In genomic region chr5:69370335-69370734, GRCh38 we compare ENCODE assay signal across 8 cellular contexts. TPM values are rescaled to one million over a fixed set of nuclear protein-coding genes. Genes with fewer than 3 reads are reported as not detected.
A peak's percentile ranks its signal among the peaks of the same experiment; 100 is the strongest.
DNase-seq lines count a peak whose midpoint lies in the region; ATAC-seq and TF ChIP-seq lines count a peak whose summit lies in the region.
"Not testable (repeated sequence)": the region's sequence is repeated elsewhere in the genome, so short reads cannot be mapped to it uniquely, and the experiment has no call there.

No MANE protein-coding gene starts in this region.

- peaks cover 66% of the 10 kb centered on the region for H3K36me3 Mint-ChIP-seq in activated T-helper 17 cell treated with anti-CD3 and anti-CD28 coated beads, Interleukin-2, amount 50 U/mL, for 72 hours (ENCODE audit: low read depth)
- peaks cover 15% of the 10 kb centered on the region for H3K36me3 Mint-ChIP-seq in nephron progenitor cell (ENCODE audit: low read depth)

- peak overlapping the region; percentile 98 for H3K27ac Mint-ChIP-seq in activated T-helper 17 cell treated with anti-CD3 and anti-CD28 coated beads, Interleukin-2, amount 50 U/mL, for 72 hours
- peak overlapping the region; percentile 100 for H3K27ac Mint-ChIP-seq in nephron progenitor cell

- not testable (repeated sequence) for H3K27ac ChIP-seq in ectodermal cell (ENCODE audit: insufficient read depth, low read depth, low read length, poor library complexity, severe bottlenecking); iPS-18a (ENCODE audit: low read length)

- H3K27me3 ChIP-seq in HAP-1 (ENCODE audit: low read depth); ectodermal cell (ENCODE audit: control insufficient read depth, insufficient read depth, low read length, poor library complexity, severe bottlenecking); iPS-18a (ENCODE audit: control insufficient read depth, insufficient read depth, low read length): not testable (repeated sequence)

- in situ Hi-C loops in HAP-1 (cut with MboI; ENCODE audit: low sequenced_read_pairs): not testable (repeated sequence)

- not testable (repeated sequence) for ATAC-seq in activated T-helper 17 cell treated with anti-CD3 and anti-CD28 coated beads, Interleukin-2, amount 50 U/mL, for 72 hours (replicated peaks); stimulated activated naive CD8-positive, alpha-beta T cell treated with anti-CD3 and anti-CD28 coated beads, Interleukin-15, Interleukin-2, amounts not matched to agents 100 U/mL and 50 U/mL, for 24 hours

- H3K4me3 ChIP-seq in AG09309 (ENCODE audit: control insufficient read depth, low read depth, low read length) (peak overlapping the region; percentile 81), HAP-1 (peak overlapping the region; percentile 89), ectodermal cell (ENCODE audit: insufficient read depth, low read depth, low read length) (peak overlapping the region; percentile 92), iPS-18a (ENCODE audit: low read length) (peak overlapping the region; percentile 97)

- not testable (repeated sequence) for H3K9me3 Mint-ChIP-seq in activated T-helper 17 cell treated with anti-CD3 and anti-CD28 coated beads, Interleukin-2, amount 50 U/mL, for 72 hours; nephron progenitor cell

- H3K9me3 ChIP-seq in HAP-1; ectodermal cell (ENCODE audit: control insufficient read depth, low read length); iPS-18a (ENCODE audit: control insufficient read depth, low read depth, low read length): not testable (repeated sequence)

- not testable (repeated sequence) for H3K27me3 Mint-ChIP-seq in activated T-helper 17 cell treated with anti-CD3 and anti-CD28 coated beads, Interleukin-2, amount 50 U/mL, for 72 hours; nephron progenitor cell (ENCODE audit: low read depth, poor library complexity)

- H3K4me1 ChIP-seq in HAP-1 (peaks cover 12% of the 10 kb centered on the region), iPS-18a (ENCODE audit: control insufficient read depth, low read depth, low read length) (peaks cover 12% of the 10 kb centered on the region)
- not testable (repeated sequence) for H3K4me1 ChIP-seq in ectodermal cell (ENCODE audit: control insufficient read depth, insufficient read depth, low read length)

- WGBS in ectodermal cell, 2 experiments: 4 to 6% methylated on average over 16 of the region's 16 CpGs

- TF ChIP-seq CTCF in AG09309 (IDR thresholded peaks at IDR 0.05; ENCODE audit: control insufficient read depth, insufficient read depth, low read depth, low read length, missing control alignments); nephron progenitor cell (IDR thresholded peaks at IDR 0.05): not testable (repeated sequence)

- peak overlapping the region; percentile 98 for H3K9ac ChIP-seq in iPS-18a (ENCODE audit: low read length)

- DNase-seq in AG09309 (ENCODE audit: low read depth): not testable (repeated sequence)
- peak in 1 of 2 experiments; percentile 33 for DNase-seq in HAP-1 (ENCODE audit: low spot score in 2 of 2)
- peak; percentile 28 for DNase-seq in RKO (ENCODE audit: low spot score)
- peak; percentile 17 for DNase-seq in nephron progenitor cell
- DNase-seq in stimulated activated naive CD8-positive, alpha-beta T cell treated with anti-CD3 and anti-CD28 coated beads, Interleukin-15, Interleukin-2, amounts not matched to agents 100 U/mL and 50 U/mL, for 24 hours: peak; percentile 22

- H3K4me1 Mint-ChIP-seq in activated T-helper 17 cell treated with anti-CD3 and anti-CD28 coated beads, Interleukin-2, amount 50 U/mL, for 72 hours: peaks cover 12% of the 10 kb centered on the region
- H3K4me1 Mint-ChIP-seq in nephron progenitor cell: peaks cover 27% of the 10 kb centered on the region

- H3K36me3 ChIP-seq in HAP-1 (replicated peaks): peaks cover 22% of the 10 kb centered on the region
- not testable (repeated sequence) for H3K36me3 ChIP-seq in ectodermal cell (ENCODE audit: control insufficient read depth, insufficient read depth, low read length)
- H3K36me3 ChIP-seq in iPS-18a (ENCODE audit: control insufficient read depth, low read depth, low read length): peaks cover 25% of the 10 kb centered on the region

- H3K4me3 Mint-ChIP-seq in activated T-helper 17 cell treated with anti-CD3 and anti-CD28 coated beads, Interleukin-2, amount 50 U/mL, for 72 hours: peak overlapping the region; percentile 95
- peak overlapping the region; percentile 94 for H3K4me3 Mint-ChIP-seq in nephron progenitor cell

RNA-seq across cellular contexts. Expression of gene RAD17, which starts 0.7 kb away (rescaled TPM):
- total RNA-seq in activated T-helper 17 cell treated with anti-CD3 and anti-CD28 coated beads, Interleukin-2, amount 50 U/mL, for 72 hours: 10 to 100 TPM; 25.8 to 28.2 TPM
- polyA plus RNA-seq in ectodermal cell (2013, experiment 1 of 4): 39.0 TPM
- polyA plus RNA-seq in ectodermal cell (2013, experiment 2 of 4): 42.9 TPM
- 34.3 TPM for polyA plus RNA-seq in ectodermal cell (2013, experiment 3 of 4)
- polyA plus RNA-seq in ectodermal cell (2013, experiment 4 of 4): 38.2 TPM

RNA-seq across cellular contexts. Expression of gene AK6, which starts 1.0 kb away (rescaled TPM):
- 10 to 100 TPM; 52.3 to 76.4 TPM for total RNA-seq in activated T-helper 17 cell treated with anti-CD3 and anti-CD28 coated beads, Interleukin-2, amount 50 U/mL, for 72 hours
- 45.6 TPM for polyA plus RNA-seq in ectodermal cell (2013, experiment 1 of 4)
- 37.0 TPM for polyA plus RNA-seq in ectodermal cell (2013, experiment 2 of 4)
- polyA plus RNA-seq in ectodermal cell (2013, experiment 3 of 4): 32.1 TPM
- polyA plus RNA-seq in ectodermal cell (2013, experiment 4 of 4): 34.0 TPM

RNA-seq across cellular contexts. Expression of gene TAF9, which starts 1.0 kb away (rescaled TPM):
- 10 to 100 TPM; 60.0 to 89.0 TPM for total RNA-seq in activated T-helper 17 cell treated with anti-CD3 and anti-CD28 coated beads, Interleukin-2, amount 50 U/mL, for 72 hours
- polyA plus RNA-seq in ectodermal cell (2013, experiment 1 of 4): 100 TPM
- polyA plus RNA-seq in ectodermal cell (2013, experiment 2 of 4): 102 TPM
- polyA plus RNA-seq in ectodermal cell (2013, experiment 3 of 4): 110 TPM
- 119 TPM for polyA plus RNA-seq in ectodermal cell (2013, experiment 4 of 4)

RNA-seq across cellular contexts. Expression of gene CCDC125, which starts 37.7 kb away (rescaled TPM):
- 10 to 100 TPM; 12.6 to 17.8 TPM for total RNA-seq in activated T-helper 17 cell treated with anti-CD3 and anti-CD28 coated beads, Interleukin-2, amount 50 U/mL, for 72 hours
- 9.8 TPM for polyA plus RNA-seq in ectodermal cell (2013, experiment 1 of 4)
- polyA plus RNA-seq in ectodermal cell (2013, experiment 2 of 4): 11.8 TPM
- polyA plus RNA-seq in ectodermal cell (2013, experiment 3 of 4): 8.4 TPM
- polyA plus RNA-seq in ectodermal cell (2013, experiment 4 of 4): 9.0 TPM

RNA-seq across cellular contexts. Expression of gene MARVELD2, which starts 44.6 kb away (rescaled TPM):
- total RNA-seq in activated T-helper 17 cell treated with anti-CD3 and anti-CD28 coated beads, Interleukin-2, amount 50 U/mL, for 72 hours: under 1 TPM; 0.37 to 0.69 TPM
- 6.4 TPM for polyA plus RNA-seq in ectodermal cell (2013, experiment 1 of 4)
- 8.8 TPM for polyA plus RNA-seq in ectodermal cell (2013, experiment 2 of 4)
- polyA plus RNA-seq in ectodermal cell (2013, experiment 3 of 4): 4.1 TPM
- 4.1 TPM for polyA plus RNA-seq in ectodermal cell (2013, experiment 4 of 4)
